Comparison of ENCODE assay signal across 1 cellular context in genomic region chr3:33218446-33219174, GRCh38.
TF ChIP-seq lines count a peak whose summit lies in the region.

Gene SUSD5, minus strand, starts transcription at chr3:33218810. Its CDS starts 13 bp downstream, at chr3:33218797.

TF ChIP-seq in HepG2, 621 proteins besides CTCF, POLR2A, EP300 and RAD21:
- no peak for TF ChIP-seq PRDM4 (CRISPR knock-in tag; IDR thresholded peaks at IDR 0.05; ENCODE audit: borderline replicate concordance)
- TF ChIP-seq HOMEZ (CRISPR knock-in tag; IDR thresholded peaks at IDR 0.05; ENCODE audit: low read depth) = no peak
- no peak for TF ChIP-seq GPBP1L1 (CRISPR knock-in tag; IDR thresholded peaks at IDR 0.05)
- TF ChIP-seq KDM3A (CRISPR knock-in tag; IDR thresholded peaks at IDR 0.05; ENCODE audit: low read depth) = no peak
- no peak for TF ChIP-seq AHDC1 (CRISPR knock-in tag; IDR thresholded peaks at IDR 0.05; ENCODE audit: borderline replicate concordance)
- no peak for TF ChIP-seq ATM (IDR thresholded peaks at IDR 0.05; ENCODE audit: borderline replicate concordance)
- no peak for TF ChIP-seq THYN1 (CRISPR knock-in tag; IDR thresholded peaks at IDR 0.05; ENCODE audit: borderline replicate concordance, low read depth)
- no peak for TF ChIP-seq SOX6 (IDR thresholded peaks at IDR 0.05)
- TF ChIP-seq SOX6 (CRISPR knock-in tag; IDR thresholded peaks at IDR 0.05) = no peak
- no peak for TF ChIP-seq ZNF235 (CRISPR knock-in tag; IDR thresholded peaks at IDR 0.05; ENCODE audit: borderline replicate concordance)
- no peak for TF ChIP-seq KDM4B (CRISPR knock-in tag; IDR thresholded peaks at IDR 0.05)
- TF ChIP-seq RBAK (CRISPR knock-in tag; IDR thresholded peaks at IDR 0.05) = no peak
TF ChIP-seq in HepG2: peak in this region for 0.
